ENCODE assay signal across 14 cellular contexts in genomic region chr2:36480028-36480427, GRCh38.
"Had no signal": no experiment of that assay in that cellular context is flagged by ENCODE, and none has a peak within 500 bp of the region (broad histone marks: within the 10 kb centered on the region; RNA-seq: fewer than 3 reads in every experiment).

No MANE protein-coding gene starts in this region.

- H3K27me3 ChIP-seq: ovary, testis had no signal

- ATAC-seq: effector memory CD8-positive, alpha-beta T cell; left colon; stimulated activated naive CD8-positive, alpha-beta T cell treated with anti-CD3 and anti-CD28 coated beads, Interleukin-15, amount 100 ng/mL, for 72 hours had no signal

- H3K4me3 Mint-ChIP-seq: activated naive CD4-positive, alpha-beta T cell treated with anti-CD3 and anti-CD28 coated beads for 36 hours; effector memory CD8-positive, alpha-beta T cell; immature natural killer cell; stimulated activated naive CD8-positive, alpha-beta T cell treated with anti-CD3 and anti-CD28 coated beads, Interleukin-15, amount 100 ng/mL, for 72 hours had no signal

- H3K36me3 ChIP-seq: ovary, WERI-Rb-1 had no signal

- H3K27ac Mint-ChIP-seq: activated naive CD4-positive, alpha-beta T cell treated with anti-CD3 and anti-CD28 coated beads for 36 hours; effector memory CD8-positive, alpha-beta T cell; immature natural killer cell; stimulated activated naive CD8-positive, alpha-beta T cell treated with anti-CD3 and anti-CD28 coated beads, Interleukin-15, amount 100 ng/mL, for 72 hours had no signal

- H3K4me1 Mint-ChIP-seq: immature natural killer cell; stimulated activated naive CD8-positive, alpha-beta T cell treated with anti-CD3 and anti-CD28 coated beads, Interleukin-15, amount 100 ng/mL, for 72 hours had no signal

- H3K27me3 Mint-ChIP-seq: effector memory CD8-positive, alpha-beta T cell; stimulated activated naive CD8-positive, alpha-beta T cell treated with anti-CD3 and anti-CD28 coated beads, Interleukin-15, amount 100 ng/mL, for 72 hours had no signal

- H3K27ac ChIP-seq: ovary, testis, WERI-Rb-1 had no signal

- H3K4me3 ChIP-seq: ovary, testis had no signal

- H3K9me3 ChIP-seq: ovary, testis had no signal

- DNase-seq: activated CD4-positive, alpha-beta T cell treated with anti-CD3 and anti-CD28 coated beads for 4 hours; activated naive CD4-positive, alpha-beta T cell treated with anti-CD3 and anti-CD28 coated beads for 36 hours; central memory CD4-positive, alpha-beta T cell; effector memory CD8-positive, alpha-beta T cell; erythroblast; immature natural killer cell; left colon; mammary epithelial cell; ovary; stimulated activated CD4-positive, alpha-beta T cell treated with anti-CD3 and anti-CD28 coated beads, Interleukin-4, amount 100 ng/mL, for 4 hours; stimulated activated naive CD8-positive, alpha-beta T cell treated with anti-CD3 and anti-CD28 coated beads, Interleukin-15, amount 100 ng/mL, for 72 hours; T-helper 9 cell; testis; WERI-Rb-1 had no signal
